8 cellular contexts compared by ENCODE assay signal in the genomic region with DNA sequence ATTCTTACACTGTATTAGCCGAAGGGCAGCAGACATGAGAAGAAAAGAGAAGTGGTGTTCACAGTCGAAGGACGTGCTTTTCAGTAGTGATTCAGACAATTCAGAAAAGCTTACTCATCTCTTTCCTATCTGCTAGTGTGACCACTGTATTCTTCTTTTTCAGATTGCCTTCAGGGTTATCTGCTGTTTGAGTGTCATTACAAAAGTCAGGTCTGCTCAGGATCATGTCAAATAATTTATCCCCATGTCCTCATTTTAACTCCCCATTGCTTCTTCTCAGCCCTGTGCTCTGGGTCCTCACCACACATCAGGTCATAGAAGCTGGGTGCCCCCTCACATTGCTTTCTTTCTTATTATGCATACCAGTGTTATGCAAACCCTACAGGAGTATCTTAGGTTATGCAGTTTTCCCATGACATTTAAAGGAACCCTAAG.
DNase-seq lines count a peak whose midpoint lies in the region; ATAC-seq, FAIRE-seq and TF ChIP-seq lines count a peak whose summit lies in the region.

No MANE protein-coding gene starts in this region.

- peak overlapping the region; percentile 73 for H2AFZ ChIP-seq in endothelial cell of umbilical vein (ENCODE audit: low read depth, low read length)

- no peak for FAIRE-seq in endothelial cell of umbilical vein (lab: Jason Lieb, UNC)

- H3K27me3 Mint-ChIP-seq in Caco-2 (ENCODE audit: insufficient read depth, unreplicated experiment), result no peaks in the 10 kb centered on the region

- intact Hi-C loops in Caco-2 (cut with micrococcal nuclease; ENCODE audit: unreplicated experiment), result loop anchor here (5.0 kb wide), 1 partner anchor 143 kb away; no protein-coding TSS in a partner anchor
- intact Hi-C loops in endothelial cell of umbilical vein (cut with micrococcal nuclease), result no loop called here
- intact Hi-C loops in spleen (cut with DNase I; ENCODE audit: low total_unique reads), result no loop called here

- H3K79me2 ChIP-seq in endothelial cell of umbilical vein (ENCODE audit: control insufficient read depth, insufficient read depth, low read length), result no peaks in the 10 kb centered on the region

- no peak overlapping the region for H3K4me3 Mint-ChIP-seq in Caco-2 (ENCODE audit: unreplicated experiment)

- no TSS peak for BruUV-seq in Caco-2 (replicated peaks; lab: Mats Ljungman, UMichigan)
- BruUV-seq in endothelial cell of umbilical vein (replicated peaks; lab: Mats Ljungman, UMichigan), result no TSS peak

- no peaks in the 10 kb centered on the region for H3K36me3 Mint-ChIP-seq in Caco-2 (ENCODE audit: insufficient read depth, unreplicated experiment)

- H3K4me2 ChIP-seq in endothelial cell of umbilical vein (ENCODE audit: insufficient read depth, low read length), result peak overlapping the region; percentile 35

- H3K9me3 ChIP-seq in Caco-2, result no peaks in the 10 kb centered on the region
- no peaks in the 10 kb centered on the region for H3K9me3 ChIP-seq in endothelial cell of umbilical vein (replicated peaks; ENCODE audit: control insufficient read depth, insufficient read depth, low read length)
- no peaks in the 10 kb centered on the region for H3K9me3 ChIP-seq in spleen

- POLR2A ChIA-PET in Caco-2 (lab: Charles Lee) (no interaction called here), endothelial cell of umbilical vein (lab: Charles Lee) (no interaction called here)

- peaks cover 10% of the 10 kb centered on the region for H3K9me3 Mint-ChIP-seq in Caco-2 (ENCODE audit: unreplicated experiment)

- ATAC-seq in GM21423 (IDR thresholded peaks at IDR 0.05; ENCODE audit: unreplicated experiment) (peak; percentile 82), HG03520 (IDR thresholded peaks at IDR 0.05; ENCODE audit: unreplicated experiment) (peak; percentile 88)

- no peaks in the 10 kb centered on the region for H3K36me3 ChIP-seq in Caco-2 (ENCODE audit: control insufficient read depth, insufficient read depth, low read length)
- no peaks in the 10 kb centered on the region for H3K36me3 ChIP-seq in endothelial cell of umbilical vein (ENCODE audit: control insufficient read depth in 2 of 2, extremely low read depth in 1 of 2, insufficient read depth in 2 of 2, low read length in 2 of 2)
- H3K36me3 ChIP-seq in spleen, result no peaks in the 10 kb centered on the region

- H3K9me1 ChIP-seq in endothelial cell of umbilical vein (replicated peaks; ENCODE audit: control insufficient read depth, extremely low read depth, insufficient read depth, low read length), result no peaks in the 10 kb centered on the region

- CTCF ChIA-PET in Caco-2 (lab: Charles Lee) (no interaction called here), endothelial cell of umbilical vein (lab: Charles Lee) (interaction anchor here (1.5 kb wide), 1 partner anchor 17 kb away, joined by 4 read pairs; no protein-coding TSS in a partner anchor)

- peaks cover 21% of the 10 kb centered on the region for H3K4me1 Mint-ChIP-seq in Caco-2 (ENCODE audit: low read depth, unreplicated experiment)

- no peaks in the 10 kb centered on the region for H4K20me1 ChIP-seq in endothelial cell of umbilical vein (replicated peaks; ENCODE audit: control insufficient read depth, extremely low read depth, insufficient read depth, low read length)

- DNase-seq in Caco-2 (no peak), endothelial cell of umbilical vein (ENCODE audit: low read depth, low spot score) (peak; percentile 43), NCI-H2196 treated with DMSO at 0.1 percent for 48 hours (lab: John Stamatoyannopoulos, UW; ENCODE audit: unreplicated experiment) (no peak), spleen (no peak)
- DNase-seq in activated naive CD4-positive, alpha-beta T cell treated with anti-CD3 and anti-CD28 coated beads, Interleukin-2, amount 50 U/mL, for 16 hours, result no peak
- DNase-seq in stimulated activated naive CD4-positive, alpha-beta T cell treated with Interleukin-2 at 50 U/mL for 16 hours (lab: John Stamatoyannopoulos, UW), result no peak

- TF ChIP-seq CTCF in Caco-2 (IDR thresholded peaks at IDR 0.05; ENCODE audit: insufficient read depth in 1 of 2, low read depth in 1 of 2, low read length in 1 of 2, severe bottlenecking in 1 of 2, unreplicated experiment in 1 of 2) (no peak), endothelial cell of umbilical vein (IDR thresholded peaks at IDR 0.05; ENCODE audit: extremely low read depth in 1 of 2, insufficient read depth in 1 of 2, low read depth in 1 of 2, low read length in 2 of 2) (no peak), spleen (IDR thresholded peaks at IDR 0.05 in 8 of 11, conservative IDR thresholded peaks at IDR 0.05 in 3 of 11) (no peak)

- 23 to 50% (median 34%) methylated on average over 3 of the region's 3 CpGs for WGBS in spleen, 5 donors

- H3K27ac ChIP-seq in endothelial cell of umbilical vein (ENCODE audit: insufficient read depth, low read depth, low read length) (no peak overlapping the region), spleen (no peak overlapping the region)

- dilution Hi-C loops in endothelial cell of umbilical vein (cut with MboI; ENCODE audit: extremely low pct_ligation_motif_present, low sequenced_read_pairs), result no loop called here

- H3K27ac Mint-ChIP-seq in Caco-2 (ENCODE audit: unreplicated experiment), result peak overlapping the region; percentile 23

- no peaks in the 10 kb centered on the region for H3K27me3 ChIP-seq in Caco-2 (replicated peaks; ENCODE audit: control insufficient read depth, insufficient read depth, low read length)
- H3K27me3 ChIP-seq in endothelial cell of umbilical vein (ENCODE audit: control insufficient read depth in 2 of 2, insufficient read depth in 2 of 2, low read length in 2 of 2), result no peaks in the 10 kb centered on the region
- H3K27me3 ChIP-seq in spleen (replicated peaks in 1 of 7), result no peaks in the 10 kb centered on the region

- TF ChIP-seq POLR2A in endothelial cell of umbilical vein (IDR thresholded peaks at IDR 0.05; ENCODE audit: low read depth, low read length) (no peak), spleen (IDR thresholded peaks at IDR 0.05) (no peak)

- no peaks in the 10 kb centered on the region for H3K4me1 ChIP-seq in Caco-2
- peaks cover 5% of the 10 kb centered on the region for H3K4me1 ChIP-seq in endothelial cell of umbilical vein (ENCODE audit: control insufficient read depth, extremely low read depth, insufficient read depth, low read length)
- H3K4me1 ChIP-seq in spleen, result no peaks in the 10 kb centered on the region

- H3K9ac ChIP-seq in endothelial cell of umbilical vein (replicated peaks; ENCODE audit: extremely low read depth, insufficient read depth, low read length), result no peak overlapping the region

- H3K4me3 ChIP-seq in Caco-2 (ENCODE audit: low read depth, low read length) (no peak overlapping the region), endothelial cell of umbilical vein (replicated peaks in 1 of 3; ENCODE audit: insufficient read depth in 1 of 3, low read depth in 1 of 3, low read length in 3 of 3) (no peak overlapping the region), spleen (no peak overlapping the region)

TF ChIP-seq in endothelial cell of umbilical vein, 7 proteins besides CTCF, POLR2A, EP300 and RAD21:
- TF ChIP-seq EZH2 (IDR thresholded peaks at IDR 0.05; ENCODE audit: borderline replicate concordance, low read depth, low read length, severe bottlenecking) (no peak), POLR2AphosphoS5 (IDR thresholded peaks at IDR 0.05; ENCODE audit: insufficient read depth, low read depth, low read length) (no peak), MYC (IDR thresholded peaks at IDR 0.05; ENCODE audit: low read depth, low read length) (no peak)
TF ChIP-seq in endothelial cell of umbilical vein: peak in this region for 0.
